ENCODE assay signal across 22 cellular contexts in the genomic region with DNA sequence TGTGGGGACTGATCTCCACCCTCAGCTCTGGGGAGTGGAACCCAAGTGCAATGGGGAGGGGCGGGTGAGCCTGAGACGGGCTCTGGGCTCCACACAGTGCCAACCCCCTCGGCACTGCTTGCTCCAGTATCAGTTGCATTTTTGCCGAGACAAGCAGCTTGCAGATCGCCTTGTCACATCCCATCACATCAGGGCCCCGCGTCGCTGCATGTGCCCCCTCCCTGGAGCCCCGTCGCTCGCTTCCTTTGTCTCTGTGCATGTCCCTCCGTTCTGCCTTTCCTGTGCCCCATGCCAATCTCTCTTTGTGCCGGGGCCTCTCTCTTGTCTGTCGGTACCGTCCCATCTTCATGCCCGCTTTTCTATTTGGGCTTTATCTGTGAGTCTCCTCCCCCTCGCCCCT.
A peak's percentile ranks its signal among the peaks of the same experiment; 100 is the strongest.
DNase-seq lines count a peak whose midpoint lies in the region; ATAC-seq and TF ChIP-seq lines count a peak whose summit lies in the region.
"Had no signal": no experiment of that assay in that cellular context is flagged by ENCODE, and none has a peak within 500 bp of the region (broad histone marks: within the 10 kb centered on the region; RNA-seq: fewer than 3 reads in every experiment).

No MANE protein-coding gene starts in this region.

- H3K9me3 ChIP-seq in BLaER1 treated with 17β-estradiol and CSF1 and Interleukin-3, amounts not matched to agents 10 nM and 100 nM (replicated peaks in 1 of 11) = no peaks in the 10 kb centered on the region
- H3K9me3 ChIP-seq in neural progenitor cell (ENCODE audit: low read depth) (no peaks in the 10 kb centered on the region), PC-9 (ENCODE audit: insufficient read depth, low read depth) (no peaks in the 10 kb centered on the region)
- H3K9me3 ChIP-seq: right lobe of liver, tibial nerve had no signal

- 0 out of 22 replicates have a peak, but pooled peaks cover 0 to 5% (median 0%) of the 10 kb centered on the region in 11 experiments for H4K20me1 ChIP-seq in BLaER1 treated with 17β-estradiol and CSF1 and Interleukin-3, amounts not matched to agents 10 nM and 100 nM
- H4K20me1 ChIP-seq in KMS-11 (ENCODE audit: insufficient read depth) (no peaks in the 10 kb centered on the region), neural progenitor cell (ENCODE audit: low read depth) (no peaks in the 10 kb centered on the region), PC-9 (ENCODE audit: insufficient read depth) (no peaks in the 10 kb centered on the region; the same call in 1 of the 2 replicates)

- POLR2A ChIA-PET in PC-9 (lab: Charles Lee; ENCODE audit: unreplicated experiment) = no interaction called here

- TF ChIP-seq CTCF in KMS-11 (conservative IDR thresholded peaks at IDR 0.05; ENCODE audit: low read depth, low read length) = no peak
- TF ChIP-seq CTCF in neural progenitor cell (IDR thresholded peaks at IDR 0.05) = no peak
- no peak for TF ChIP-seq CTCF in PC-9 (conservative IDR thresholded peaks at IDR 0.05)

- H3F3A ChIP-seq in neural progenitor cell (ENCODE audit: low read depth) (no peaks in the 10 kb centered on the region), PC-9 (ENCODE audit: insufficient read depth, low read depth) (no peaks in the 10 kb centered on the region)

- DNase-seq in caudate nucleus (lab: John Stamatoyannopoulos, UW) (peak in 4 of 61 donors; percentile 5 to 27 (median 21)), neural progenitor cell (ENCODE audit: low spot score) (no peak), PC-9 (no peak)
- DNase-seq: activated CD4-positive, alpha-beta memory T cell treated with anti-CD3 and anti-CD28 coated beads for 36 hours; activated CD4-positive, CD25-positive, alpha-beta regulatory T cell treated with anti-CD3 and anti-CD28 coated beads, Interleukin-2, amount 50 U/mL, for 72 hours; activated effector memory CD4-positive, alpha-beta T cell treated with anti-CD3 and anti-CD28 coated beads, Interleukin-2, amount 50 U/mL, for 16 hours; C1 segment of cervical spinal cord; effector memory CD4-positive, alpha-beta T cell; HCEC 1CT; naive thymus-derived CD4-positive, alpha-beta T cell; NCI-H1105 treated with DMSO at 0.1 percent for 48 hours; NCI-H2029 treated with DMSO at 0.1 percent for 48 hours; NCI-H345; right lobe of liver; stimulated activated CD4-positive, alpha-beta T cell treated with anti-CD3 and anti-CD28 coated beads, Interleukin-12 subunit alpha, Interleukin-12 subunit beta, amount 100 ng/mL, for 4 hours; stimulated activated naive CD4-positive, alpha-beta T cell had no signal

- BruUV-seq in PC-9 (replicated peaks; lab: Mats Ljungman, UMichigan) = no TSS peak

- H3K27ac Mint-ChIP-seq in neural progenitor cell = peak overlapping the region; percentile 9
- H3K27ac Mint-ChIP-seq: activated CD4-positive, alpha-beta memory T cell treated with anti-CD3 and anti-CD28 coated beads for 36 hours; mesothelial cell of epicardium; naive thymus-derived CD4-positive, alpha-beta T cell had no signal

- ATAC-seq in HG03196 (IDR thresholded peaks at IDR 0.05; ENCODE audit: unreplicated experiment) (no peak), HG02885 (IDR thresholded peaks at IDR 0.05; ENCODE audit: poor library complexity, unreplicated experiment) (no peak)
- ATAC-seq: naive thymus-derived CD4-positive, alpha-beta T cell; right lobe of liver had no signal

- intact Hi-C loops in PC-9 (cut with micrococcal nuclease; ENCODE audit: unreplicated experiment) = no loop called here

- CTCF ChIA-PET in PC-9 (lab: Charles Lee) = no interaction called here

- no peak overlapping the region for H3K4me3 Mint-ChIP-seq in neural progenitor cell
- H3K4me3 Mint-ChIP-seq: activated CD4-positive, alpha-beta memory T cell treated with anti-CD3 and anti-CD28 coated beads for 36 hours; mesothelial cell of epicardium had no signal

- H3K36me3 Mint-ChIP-seq in neural progenitor cell = peaks cover 1% of the 10 kb centered on the region
- H3K36me3 Mint-ChIP-seq: activated CD4-positive, alpha-beta memory T cell treated with anti-CD3 and anti-CD28 coated beads for 36 hours; mesothelial cell of epicardium; naive thymus-derived CD4-positive, alpha-beta T cell had no signal

- H3K9ac ChIP-seq in BLaER1 treated with 17β-estradiol and CSF1 and Interleukin-3, amounts not matched to agents 10 nM and 100 nM = peak overlapping the region in 9 of 11 experiments; percentile 9 to 65 (median 52); a peak in 15 of 22 replicates
- H3K9ac ChIP-seq in KMS-11 (no peak overlapping the region), neural progenitor cell (no peak overlapping the region)

- H2AFZ ChIP-seq in KMS-11 (ENCODE audit: low read depth) (no peak overlapping the region), neural progenitor cell (replicated peaks) (no peak overlapping the region), PC-9 (no peak overlapping the region)

- H3K9me3 Mint-ChIP-seq in neural progenitor cell = no peaks in the 10 kb centered on the region
- H3K9me3 Mint-ChIP-seq: activated CD4-positive, alpha-beta memory T cell treated with anti-CD3 and anti-CD28 coated beads for 36 hours; mesothelial cell of epicardium had no signal

- H3K79me2 ChIP-seq in KMS-11 (ENCODE audit: insufficient read depth, low read depth) (no peaks in the 10 kb centered on the region), neural progenitor cell (ENCODE audit: low read depth) (no peaks in the 10 kb centered on the region), PC-9 (ENCODE audit: low read depth) (no peaks in the 10 kb centered on the region)

- H3K4me3 ChIP-seq in BLaER1 treated with 17β-estradiol and CSF1 and Interleukin-3, amounts not matched to agents 10 nM and 100 nM = peak overlapping the region; percentile 24 to 66 (median 44); a peak in 19 of 20 replicates
- H3K4me3 ChIP-seq in KMS-11 (IDR thresholded peaks at IDR 0.05; ENCODE audit: insufficient read depth, low read depth, low read length) (no peak overlapping the region), neural progenitor cell (no peak overlapping the region), PC-9 (no peak overlapping the region)
- H3K4me3 ChIP-seq: right lobe of liver, tibial nerve had no signal

- peak overlapping the region; percentile 82 to 98 (median 89) for H3K4me2 ChIP-seq in BLaER1 treated with 17β-estradiol and CSF1 and Interleukin-3, amounts not matched to agents 10 nM and 100 nM
- H3K4me2 ChIP-seq in KMS-11 = peak overlapping the region; percentile 66
- no peak overlapping the region for H3K4me2 ChIP-seq in neural progenitor cell
- H3K4me2 ChIP-seq in PC-9 = no peak overlapping the region

- peak overlapping the region in 9 of 11 experiments; percentile 2 to 59 (median 38); a peak in 15 of 22 replicates for H3K27ac ChIP-seq in BLaER1 treated with 17β-estradiol and CSF1 and Interleukin-3, amounts not matched to agents 10 nM and 100 nM
- H3K27ac ChIP-seq in KMS-11 (peak overlapping the region; percentile 80; the same call in 1 of the 2 replicates), caudate nucleus (ENCODE audit: low read depth, low read length) (peak overlapping the region; percentile 13), neural progenitor cell (no peak overlapping the region), PC-9 (no peak overlapping the region)
- H3K27ac ChIP-seq: right lobe of liver, tibial nerve had no signal

- H3K27me3 ChIP-seq in BLaER1 treated with 17β-estradiol and CSF1 and Interleukin-3, amounts not matched to agents 10 nM and 100 nM = peaks cover 0 to 13% (median 0%) of the 10 kb centered on the region in 11 experiments; a peak in 3 of 22 replicates
- no peaks in the 10 kb centered on the region for H3K27me3 ChIP-seq in KMS-11 (ENCODE audit: insufficient read depth, low read depth)
- H3K27me3 ChIP-seq in neural progenitor cell = no peaks in the 10 kb centered on the region
- peaks cover 97% of the 10 kb centered on the region for H3K27me3 ChIP-seq in PC-9 (ENCODE audit: insufficient read depth, low read depth)
- H3K27me3 ChIP-seq: right lobe of liver had no signal

- H3K36me3 ChIP-seq in BLaER1 treated with 17β-estradiol and CSF1 and Interleukin-3, amounts not matched to agents 10 nM and 100 nM = no peaks in the 10 kb centered on the region
- H3K36me3 ChIP-seq in KMS-11 (ENCODE audit: insufficient read depth) (no peaks in the 10 kb centered on the region), neural progenitor cell (no peaks in the 10 kb centered on the region), PC-9 (ENCODE audit: low read depth) (no peaks in the 10 kb centered on the region)
- H3K36me3 ChIP-seq: right lobe of liver, tibial nerve had no signal

- no peaks in the 10 kb centered on the region for H3K9me2 ChIP-seq in PC-9 (ENCODE audit: insufficient read depth)

- peaks cover 23% of the 10 kb centered on the region for H3K27me3 Mint-ChIP-seq in neural progenitor cell (ENCODE audit: insufficient read depth, low read depth)

- peaks cover 25 to 67% (median 52%) of the 10 kb centered on the region in 10 experiments for H3K4me1 ChIP-seq in BLaER1 treated with 17β-estradiol and CSF1 and Interleukin-3, amounts not matched to agents 10 nM and 100 nM
- H3K4me1 ChIP-seq in KMS-11 (ENCODE audit: low read depth, poor library complexity, severe bottlenecking) (peaks cover 45% of the 10 kb centered on the region), neural progenitor cell (peaks cover 5% of the 10 kb centered on the region), PC-9 (replicated peaks; ENCODE audit: insufficient read depth) (no peaks in the 10 kb centered on the region)
- H3K4me1 ChIP-seq: right lobe of liver, tibial nerve had no signal

- H3K4me1 Mint-ChIP-seq in neural progenitor cell = peaks cover 45% of the 10 kb centered on the region

Comparison
In these comparisons a context has a peak if more than half of its experiments do, and no peak if none do; other contexts are left out.
1. H3K27ac ChIP-seq: peak in BLaER1 treated with 17β-estradiol and CSF1 and Interleukin-3, amounts not matched to agents 10 nM and 100 nM (9 of 11), KMS-11 (single experiment) and caudate nucleus (single experiment); none in neural progenitor cell (single experiment) and PC-9 (single experiment).
2. H3K4me2 ChIP-seq: peak in BLaER1 treated with 17β-estradiol and CSF1 and Interleukin-3, amounts not matched to agents 10 nM and 100 nM (11 of 11) and KMS-11 (single experiment); none in neural progenitor cell (single experiment) and PC-9 (single experiment).
3. H3K4me3 ChIP-seq: peak in BLaER1 treated with 17β-estradiol and CSF1 and Interleukin-3, amounts not matched to agents 10 nM and 100 nM (10 of 10); none in KMS-11 (single experiment), neural progenitor cell (single experiment) and PC-9 (single experiment).
4. H3K9ac ChIP-seq: peak in BLaER1 treated with 17β-estradiol and CSF1 and Interleukin-3, amounts not matched to agents 10 nM and 100 nM (9 of 11); none in KMS-11 (single experiment) and neural progenitor cell (single experiment).